In the genomic region with DNA sequence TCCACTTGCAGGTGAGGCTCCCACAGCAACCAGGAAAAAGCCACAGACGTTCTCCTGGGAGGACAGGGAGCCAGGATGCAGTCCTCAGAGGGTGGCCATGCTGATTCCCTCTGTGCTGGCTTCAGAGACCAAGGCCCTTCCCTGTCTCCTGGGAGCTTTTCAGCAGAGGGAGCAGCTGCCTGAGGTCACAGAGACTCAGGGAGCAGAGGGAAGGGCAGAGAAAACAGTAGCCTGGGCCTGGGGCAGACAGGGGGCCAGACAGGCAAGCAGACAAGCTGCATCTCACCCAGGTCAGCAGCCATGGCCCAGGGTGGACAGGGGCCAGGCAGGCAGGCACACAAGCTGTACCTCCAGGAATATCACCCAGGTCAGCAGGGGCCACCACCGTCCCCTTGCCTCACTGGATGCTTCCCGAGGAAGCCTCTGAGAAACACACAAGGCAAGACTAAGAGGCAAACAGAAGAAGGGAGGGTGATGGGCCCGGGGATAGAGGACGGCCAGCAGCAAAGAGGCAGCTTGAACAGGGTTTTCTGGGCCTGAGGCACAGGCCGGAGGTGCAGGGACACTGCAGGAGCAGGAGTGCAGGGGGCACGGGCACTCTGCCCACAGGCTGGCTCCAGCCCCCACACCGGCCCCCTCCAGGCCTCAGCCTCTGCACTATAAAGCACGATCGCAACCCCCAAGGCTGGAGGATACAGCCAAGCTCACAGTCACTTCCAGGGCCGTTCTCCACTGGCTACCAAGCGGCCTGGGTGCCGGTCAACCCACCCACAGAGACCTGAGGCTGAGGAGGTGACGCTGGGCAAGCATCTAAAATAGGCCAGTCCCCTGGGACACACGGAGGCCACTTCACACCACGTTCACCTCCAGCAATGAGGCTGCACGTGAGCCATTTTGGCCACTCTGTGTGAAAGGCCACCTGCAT, we compare ENCODE assay signal across 11 cellular contexts. TPM values are rescaled to one million over a fixed set of nuclear protein-coding genes. Genes with fewer than 3 reads are reported as not detected.
DNase-seq lines count a peak whose midpoint lies in the region; ATAC-seq and TF ChIP-seq lines count a peak whose summit lies in the region.
"Had no signal": no experiment of that assay in that cellular context is flagged by ENCODE, and none has a peak within 500 bp of the region (broad histone marks: within the 10 kb centered on the region; RNA-seq: fewer than 3 reads in every experiment).

No MANE protein-coding gene starts in this region.

- no peaks in the 10 kb centered on the region for H3K27me3 Mint-ChIP-seq in activated T-cell treated with anti-CD3 and anti-CD28 coated beads, Interleukin-2, amount 50 U/mL, for 72 hours (ENCODE audit: low read depth)

- no peaks in the 10 kb centered on the region for H3K9me3 ChIP-seq in mucosa of descending colon
- H3K9me3 ChIP-seq in tibial nerve, result no peaks in the 10 kb centered on the region

- intact Hi-C loops in mucosa of descending colon (cut with DNase I, micrococcal nuclease), result no loop called here

- H3K4me3 ChIP-seq in mucosa of descending colon (no peak overlapping the region), tibial nerve (peak overlapping the region in 1 of 4 donors; percentile 17)

- TF ChIP-seq EP300 in tibial nerve (IDR thresholded peaks at IDR 0.05), result no peak

- H3K36me3 ChIP-seq in mucosa of descending colon (ENCODE audit: low read depth) (no peaks in the 10 kb centered on the region), tibial nerve (peaks cover 0 to 60% (median 2%) of the 10 kb centered on the region in 3 donors)

- no peaks in the 10 kb centered on the region for H3K9me3 Mint-ChIP-seq in activated T-cell treated with anti-CD3 and anti-CD28 coated beads, Interleukin-2, amount 50 U/mL, for 72 hours

- DNase-seq in activated T-cell treated with anti-CD3 and anti-CD28 coated beads, Interleukin-2, amount 50 U/mL, for 72 hours, result no peak
- DNase-seq in activated T-cell treated with anti-CD3 and anti-CD28 coated beads for 4 hours (no peak), mucosa of descending colon (peak in 2 of 3 donors; percentile 32 to 39), tibial nerve (ENCODE audit: low spot score in 2 of 2) (no peak), AG20443 (ENCODE audit: low spot score) (no peak), SKM-1 treated with dmso at 0.1 percent for 144 hours (lab: John Stamatoyannopoulos, UW; ENCODE audit: unreplicated experiment) (no peak), foreskin keratinocyte (no peak)
- DNase-seq: amniotic stem cell, GDM1, NCI-H446 treated with DMSO at 0.1 percent for 48 hours had no signal

- no peaks in the 10 kb centered on the region for H3K27me3 ChIP-seq in tibial nerve
- H3K27me3 ChIP-seq in foreskin keratinocyte, result no peaks in the 10 kb centered on the region

- H3K27ac ChIP-seq in angular gyrus (ENCODE audit: low read depth, low read length) (peak overlapping the region; percentile 12), tibial nerve (peak overlapping the region; percentile 37 to 98 (median 60)), foreskin keratinocyte (no peak overlapping the region)

- H3K4me1 ChIP-seq in mucosa of descending colon (ENCODE audit: low read depth) (peaks cover 66% of the 10 kb centered on the region), tibial nerve (peaks cover 0 to 99% (median 61%) of the 10 kb centered on the region in 4 donors), foreskin keratinocyte (no peaks in the 10 kb centered on the region)

- peaks cover 52% of the 10 kb centered on the region for H3K4me1 Mint-ChIP-seq in activated T-cell treated with anti-CD3 and anti-CD28 coated beads, Interleukin-2, amount 50 U/mL, for 72 hours (ENCODE audit: low read depth)

- no peak for TF ChIP-seq POLR2A in tibial nerve (IDR thresholded peaks at IDR 0.05)

- peak overlapping the region in 1 of 2 donors; percentile 68 for H3K4me3 Mint-ChIP-seq in activated T-cell treated with anti-CD3 and anti-CD28 coated beads, Interleukin-2, amount 50 U/mL, for 72 hours

- 68 to 69% methylated on average over 15 to 16 of the region's 17 CpGs for WGBS in tibial nerve, 2 donors

- TF ChIP-seq CTCF in mucosa of descending colon (IDR thresholded peaks at IDR 0.05) (no peak), tibial nerve (IDR thresholded peaks at IDR 0.05) (no peak), foreskin keratinocyte (conservative IDR thresholded peaks at IDR 0.05) (no peak)

- peak overlapping the region; percentile 68 for H3K27ac Mint-ChIP-seq in activated T-cell treated with anti-CD3 and anti-CD28 coated beads, Interleukin-2, amount 50 U/mL, for 72 hours

- ATAC-seq in activated T-cell treated with anti-CD3 and anti-CD28 coated beads, Interleukin-2, amount 50 U/mL, for 72 hours (replicated peaks in 1 of 2), result no peak
- no peak for ATAC-seq in mucosa of descending colon
- no peak for ATAC-seq in foreskin keratinocyte

- H3K36me3 Mint-ChIP-seq in activated T-cell treated with anti-CD3 and anti-CD28 coated beads, Interleukin-2, amount 50 U/mL, for 72 hours (ENCODE audit: insufficient read depth in 2 of 2), result peaks cover 3 to 10% of the 10 kb centered on the region in 2 donors

RNA-seq across cellular contexts. Expression of a gene that starts 6.1 kb away (rescaled TPM):
- total RNA-seq in activated T-cell treated with anti-CD3 and anti-CD28 coated beads, Interleukin-2, amount 50 U/mL, for 72 hours, result 10 to 100 TPM; 35.1 to 40.1 TPM
- total RNA-seq in mucosa of descending colon (10 to 100 TPM; 54.5 to 90.1 (median 68.6) TPM), tibial nerve (100 to 1,000 TPM; 112 to 361 (median 222) TPM), foreskin keratinocyte (32.7 and 33.7 TPM in 2 replicates)
- polyA plus RNA-seq in foreskin keratinocyte, result 35.1 and 36.7 TPM in 2 replicates

RNA-seq across cellular contexts. Expression of a gene that starts 19.1 kb away (rescaled TPM):
- total RNA-seq in activated T-cell treated with anti-CD3 and anti-CD28 coated beads, Interleukin-2, amount 50 U/mL, for 72 hours, result 10 to 100 TPM; 11.2 to 11.8 TPM
- total RNA-seq in mucosa of descending colon, result 10 to 100 TPM; 33.8 to 73.7 (median 68.4) TPM
- total RNA-seq in tibial nerve, result 10 to 100 TPM; 18.0 to 35.4 (median 29.7) TPM
- 23.9 and 26.1 TPM in 2 replicates for total RNA-seq in foreskin keratinocyte
- polyA plus RNA-seq in foreskin keratinocyte, result 28.2 and 32.0 TPM in 2 replicates

RNA-seq across cellular contexts. Expression of a gene that starts 43.0 kb away (rescaled TPM):
- 100 to 1,000 TPM in 1 of 2 donors, 10 to 100 TPM in 1; 92.9 to 105 TPM for total RNA-seq in activated T-cell treated with anti-CD3 and anti-CD28 coated beads, Interleukin-2, amount 50 U/mL, for 72 hours
- total RNA-seq in mucosa of descending colon (10 to 100 TPM; 64.1 to 83.4 (median 76.7) TPM), tibial nerve (10 to 100 TPM; 19.0 to 34.9 (median 32.5) TPM), foreskin keratinocyte (124 and 135 TPM in 2 replicates)
- polyA plus RNA-seq in foreskin keratinocyte, result 187 and 200 TPM in 2 replicates

Comparison
In these comparisons a context has a peak if more than half of its experiments do, and no peak if none do; other contexts are left out.
1. DNase-seq: peak in mucosa of descending colon (2 of 3); none in activated T-cell treated with anti-CD3 and anti-CD28 coated beads, Interleukin-2, amount 50 U/mL, for 72 hours (0 of 2), activated T-cell treated with anti-CD3 and anti-CD28 coated beads for 4 hours (single experiment), tibial nerve (0 of 2), AG20443 (single experiment), SKM-1 treated with dmso at 0.1 percent for 144 hours (single experiment) and foreskin keratinocyte (0 of 2).